ENCODE assay signal across 9 cellular contexts in the genomic region with DNA sequence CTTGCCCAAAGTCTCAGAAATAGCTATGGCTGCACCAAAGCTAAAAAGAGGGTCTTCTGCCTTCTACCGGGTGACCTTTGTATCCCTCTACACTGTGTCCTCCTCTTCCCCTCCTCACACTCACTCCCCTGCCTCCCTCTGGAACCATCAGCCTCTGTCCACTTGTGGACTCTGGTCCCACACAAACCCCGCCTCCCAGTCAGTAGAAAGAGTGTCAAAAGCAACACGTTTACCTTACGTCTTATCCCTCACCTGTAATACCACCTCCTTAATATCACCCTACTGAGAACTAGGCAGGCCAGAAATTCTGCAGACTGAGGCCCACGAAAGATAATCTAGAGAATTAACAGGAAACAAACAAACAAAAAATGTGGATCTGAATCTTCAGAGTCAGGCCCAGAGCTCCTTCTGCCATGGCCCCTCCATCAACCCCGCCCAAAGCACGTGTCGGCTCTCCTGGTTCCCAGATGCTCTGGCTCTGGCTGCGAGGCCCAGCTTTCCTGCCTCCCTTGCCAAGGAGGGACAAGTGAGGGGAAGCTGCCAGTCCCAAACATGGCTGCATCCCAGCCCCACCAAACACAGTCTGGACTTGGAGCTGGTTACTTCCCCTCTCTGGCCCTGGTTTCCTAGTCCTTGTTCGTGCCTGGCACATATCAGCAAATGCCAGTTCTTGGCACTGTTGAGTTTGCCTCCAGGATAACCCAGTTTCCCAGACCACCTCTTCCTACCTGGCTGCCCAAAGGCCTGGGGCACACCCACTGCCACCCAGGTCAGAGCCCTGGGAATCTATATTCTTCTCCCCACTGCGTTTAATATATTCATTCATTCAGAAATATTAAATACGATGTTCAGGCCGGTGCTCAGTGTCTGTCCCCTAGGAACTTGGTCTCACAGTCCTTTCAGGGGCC. TPM values are rescaled to one million over a fixed set of nuclear protein-coding genes. Genes with fewer than 3 reads are reported as not detected.
A peak's percentile ranks its signal among the peaks of the same experiment; 100 is the strongest.
DNase-seq lines count a peak whose midpoint lies in the region; ATAC-seq and TF ChIP-seq lines count a peak whose summit lies in the region.
"Had no signal": no experiment of that assay in that cellular context is flagged by ENCODE, and none has a peak within 500 bp of the region (broad histone marks: within the 10 kb centered on the region; RNA-seq: fewer than 3 reads in every experiment).

No MANE protein-coding gene starts in this region.

- H3K27me3 Mint-ChIP-seq in naive B cell = peaks cover 30 to 44% (median 40%) of the 10 kb centered on the region in 3 donors

- H3K4me3 ChIP-seq in endocrine pancreas (ENCODE audit: control insufficient read depth, insufficient read depth, low read length) = peak overlapping the region; percentile 12
- H3K4me3 ChIP-seq in OCI-LY7 (ENCODE audit: low read depth, low read length, poor library complexity, severe bottlenecking) = no peak overlapping the region

- no peak overlapping the region for H3K4me2 ChIP-seq in OCI-LY7 (ENCODE audit: low read length)

- TF ChIP-seq CTCF in OCI-LY7 (conservative IDR thresholded peaks at IDR 0.05; ENCODE audit: low read length) = no peak

- BruUV-seq in OCI-LY7 (replicated peaks; lab: Mats Ljungman, UMichigan) = no TSS peak

- H3K27me3 ChIP-seq in endocrine pancreas (ENCODE audit: control insufficient read depth, insufficient read depth, low read length) = no peaks in the 10 kb centered on the region

- H2AFZ ChIP-seq in OCI-LY7 (ENCODE audit: low read length) = no peak overlapping the region

- no peaks in the 10 kb centered on the region for H3K9me2 ChIP-seq in OCI-LY7 (ENCODE audit: insufficient read depth, low read length)

- intact Hi-C loops in OCI-LY7 (cut with micrococcal nuclease; ENCODE audit: unreplicated experiment) = no loop called here

- peaks cover 4 to 13% (median 13%) of the 10 kb centered on the region in 3 donors for H3K4me1 Mint-ChIP-seq in naive B cell

- H3K9me3 ChIP-seq in endocrine pancreas (ENCODE audit: control insufficient read depth, low read length) (no peaks in the 10 kb centered on the region), OCI-LY7 (ENCODE audit: low read length) (no peaks in the 10 kb centered on the region)

- H3K9me3 Mint-ChIP-seq in naive B cell = peaks cover 0 to 7% (median 4%) of the 10 kb centered on the region in 7 donors

- no peaks in the 10 kb centered on the region for H4K20me1 ChIP-seq in OCI-LY7 (ENCODE audit: insufficient read depth, low read length)

- no peaks in the 10 kb centered on the region for H3K79me2 ChIP-seq in OCI-LY7 (ENCODE audit: insufficient read depth, low read depth, low read length)

- no peak overlapping the region for H3K27ac Mint-ChIP-seq in naive B cell

- no peak overlapping the region for H3K27ac ChIP-seq in OCI-LY7 (ENCODE audit: low read depth, low read length, poor library complexity, severe bottlenecking)
- H3K27ac ChIP-seq: WERI-Rb-1 had no signal

- H3K36me3 ChIP-seq in endocrine pancreas (ENCODE audit: control insufficient read depth, insufficient read depth, low read length) (no peaks in the 10 kb centered on the region), OCI-LY7 (ENCODE audit: insufficient read depth, low read length) (no peaks in the 10 kb centered on the region)
- H3K36me3 ChIP-seq: WERI-Rb-1 had no signal

- POLR2A ChIA-PET in OCI-LY7 (lab: Charles Lee) = no interaction called here

- H3K4me3 Mint-ChIP-seq in naive B cell = peak overlapping the region in 7 of 8 donors; percentile 38 to 82 (median 50)

- CTCF ChIA-PET in OCI-LY7 (lab: Charles Lee; ENCODE audit: unreplicated experiment) = no interaction called here

- H3K4me1 ChIP-seq in endocrine pancreas (ENCODE audit: control insufficient read depth, insufficient read depth, low read length) (no peaks in the 10 kb centered on the region), OCI-LY7 (ENCODE audit: insufficient read depth, low read length, poor library complexity, severe bottlenecking) (no peaks in the 10 kb centered on the region)

- ATAC-seq in naive B cell (ENCODE audit: low read depth in 2 of 2) (no peak), GM21360 (IDR thresholded peaks at IDR 0.05; ENCODE audit: unreplicated experiment) (no peak)

- DNase-seq in AG08395 (ENCODE audit: low spot score) (peak; percentile 50), NCI-H69 (lab: John Stamatoyannopoulos, UW) (peak; percentile 9), naive B cell (no peak), OCI-LY7 (ENCODE audit: low spot score) (no peak), NCI-H1694 (lab: John Stamatoyannopoulos, UW) (no peak)
- no peak for DNase-seq in stimulated activated naive CD4-positive, alpha-beta T cell (lab: John Stamatoyannopoulos, UW)
- DNase-seq: WERI-Rb-1 had no signal

- peak overlapping the region; percentile 62 for H3K9ac ChIP-seq in endocrine pancreas (ENCODE audit: control insufficient read depth, insufficient read depth, low read length)

- H3K36me3 Mint-ChIP-seq in naive B cell = no peaks in the 10 kb centered on the region

RNA-seq across cellular contexts. Expression of a gene that starts 2.7 kb away (rescaled TPM):
- 1 to 10 TPM in 3 of 6 donors, under 1 TPM in 2, not detected in 1; 0.61 to 4.5 (median 2.4) TPM for polyA plus RNA-seq in naive B cell (ENCODE audit: low read depth in 6 of 6)
- total RNA-seq in OCI-LY7 (2014; rRNA removed; shearing (Covaris generic)) = 0.39 and 1.8 TPM in 2 replicates
- total RNA-seq in OCI-LY7 (2022) = 0.51 and 1.2 TPM in 2 replicates

Comparison
In these comparisons a context has a peak if more than half of its experiments do, and no peak if none do; other contexts are left out.
1. DNase-seq: peak in AG08395 (single experiment) and NCI-H69 (single experiment); none in naive B cell (single experiment), OCI-LY7 (single experiment), stimulated activated naive CD4-positive, alpha-beta T cell (0 of 6) and NCI-H1694 (single experiment).